ENCODE assay signal across 1 cellular context in the genomic region with DNA sequence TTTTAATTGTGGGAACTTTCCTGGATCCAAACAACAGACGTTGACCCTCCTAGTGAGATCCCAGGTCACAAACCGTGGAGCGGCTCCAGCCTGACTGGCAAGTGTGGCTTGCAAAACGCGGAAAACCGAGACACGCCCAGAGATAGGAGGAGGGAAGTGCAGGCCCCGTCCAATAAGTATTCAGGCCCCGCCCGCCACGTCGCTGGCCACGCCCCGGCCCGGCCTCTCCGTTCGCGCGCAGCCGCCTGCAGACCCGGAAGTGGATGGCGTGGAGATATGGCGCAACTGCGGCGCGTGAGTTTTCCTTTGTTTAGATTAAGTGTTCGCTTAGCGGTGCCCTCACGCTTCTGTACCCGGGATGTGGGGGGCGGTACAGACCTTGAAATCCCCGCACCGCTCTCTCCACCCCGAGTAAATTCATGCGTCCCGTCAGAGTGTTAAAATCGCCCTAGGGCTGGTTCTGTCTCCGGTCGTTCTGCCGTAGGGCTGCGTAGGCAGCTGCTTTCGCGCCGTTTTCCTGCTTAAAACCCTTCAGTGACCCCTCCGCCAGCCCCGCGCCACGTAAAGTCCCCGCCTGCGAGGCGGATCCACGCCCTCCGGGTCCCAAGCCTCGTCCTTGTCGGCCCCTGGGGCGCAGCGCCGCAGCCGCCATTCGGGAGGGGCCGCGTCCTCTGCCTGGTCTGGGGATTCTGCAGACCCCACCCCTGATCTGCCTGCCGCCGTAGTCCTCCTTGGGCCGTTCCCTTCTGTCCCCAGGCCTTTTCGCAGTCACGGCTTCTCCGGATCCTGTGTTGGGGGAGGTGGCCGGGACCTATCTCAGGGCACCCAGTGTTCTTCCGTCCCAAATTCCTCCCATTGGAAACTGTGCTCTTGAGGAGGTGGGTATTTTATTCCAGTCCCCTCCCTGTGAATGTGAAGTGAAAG.
TF ChIP-seq lines count a peak whose summit lies in the region.

A gene (plus strand): TSS at position 250 of the 924 bp plus-strand sequence. CDS start 27 bp downstream, at position 277.

TF ChIP-seq in GM12878, 131 proteins besides CTCF, POLR2A, EP300 and RAD21 (continued from another document and continues in another):
- TF ChIP-seq KLF5 (IDR thresholded peaks at IDR 0.05; ENCODE audit: partially characterized antibody): peak; percentile 40
- TF ChIP-seq POLR2AphosphoS2 (IDR thresholded peaks at IDR 0.05; ENCODE audit: low read depth, low read length): peak; percentile 81; the same call in 1 of the 2 replicates
- no peak for TF ChIP-seq IRF4 (IDR thresholded peaks at IDR 0.05; ENCODE audit: low read depth, low read length)
- TF ChIP-seq, protein P1, sequence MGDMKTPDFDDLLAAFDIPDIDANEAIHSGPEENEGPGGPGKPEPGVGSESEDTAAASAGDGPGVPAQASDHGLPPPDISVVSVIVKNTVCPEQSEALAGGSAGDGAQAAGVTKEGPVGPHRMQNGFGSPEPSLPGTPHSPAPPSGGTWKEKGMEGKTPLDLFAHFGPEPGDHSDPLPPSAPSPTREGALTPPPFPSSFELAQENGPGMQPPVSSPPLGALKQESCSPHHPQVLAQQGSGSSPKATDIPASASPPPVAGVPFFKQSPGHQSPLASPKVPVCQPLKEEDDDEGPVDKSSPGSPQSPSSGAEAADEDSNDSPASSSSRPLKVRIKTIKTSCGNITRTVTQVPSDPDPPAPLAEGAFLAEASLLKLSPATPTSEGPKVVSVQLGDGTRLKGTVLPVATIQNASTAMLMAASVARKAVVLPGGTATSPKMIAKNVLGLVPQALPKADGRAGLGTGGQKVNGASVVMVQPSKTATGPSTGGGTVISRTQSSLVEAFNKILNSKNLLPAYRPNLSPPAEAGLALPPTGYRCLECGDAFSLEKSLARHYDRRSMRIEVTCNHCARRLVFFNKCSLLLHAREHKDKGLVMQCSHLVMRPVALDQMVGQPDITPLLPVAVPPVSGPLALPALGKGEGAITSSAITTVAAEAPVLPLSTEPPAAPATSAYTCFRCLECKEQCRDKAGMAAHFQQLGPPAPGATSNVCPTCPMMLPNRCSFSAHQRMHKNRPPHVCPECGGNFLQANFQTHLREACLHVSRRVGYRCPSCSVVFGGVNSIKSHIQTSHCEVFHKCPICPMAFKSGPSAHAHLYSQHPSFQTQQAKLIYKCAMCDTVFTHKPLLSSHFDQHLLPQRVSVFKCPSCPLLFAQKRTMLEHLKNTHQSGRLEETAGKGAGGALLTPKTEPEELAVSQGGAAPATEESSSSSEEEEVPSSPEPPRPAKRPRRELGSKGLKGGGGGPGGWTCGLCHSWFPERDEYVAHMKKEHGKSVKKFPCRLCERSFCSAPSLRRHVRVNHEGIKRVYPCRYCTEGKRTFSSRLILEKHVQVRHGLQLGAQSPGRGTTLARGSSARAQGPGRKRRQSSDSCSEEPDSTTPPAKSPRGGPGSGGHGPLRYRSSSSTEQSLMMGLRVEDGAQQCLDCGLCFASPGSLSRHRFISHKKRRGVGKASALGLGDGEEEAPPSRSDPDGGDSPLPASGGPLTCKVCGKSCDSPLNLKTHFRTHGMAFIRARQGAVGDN (IDR thresholded peaks at IDR 0.05): peak; percentile 23; the same call in 1 of the 2 replicates
- no peak for TF ChIP-seq TCF12 (IDR thresholded peaks at IDR 0.05; ENCODE audit: low read depth, low read length)
- TF ChIP-seq, protein P2, sequence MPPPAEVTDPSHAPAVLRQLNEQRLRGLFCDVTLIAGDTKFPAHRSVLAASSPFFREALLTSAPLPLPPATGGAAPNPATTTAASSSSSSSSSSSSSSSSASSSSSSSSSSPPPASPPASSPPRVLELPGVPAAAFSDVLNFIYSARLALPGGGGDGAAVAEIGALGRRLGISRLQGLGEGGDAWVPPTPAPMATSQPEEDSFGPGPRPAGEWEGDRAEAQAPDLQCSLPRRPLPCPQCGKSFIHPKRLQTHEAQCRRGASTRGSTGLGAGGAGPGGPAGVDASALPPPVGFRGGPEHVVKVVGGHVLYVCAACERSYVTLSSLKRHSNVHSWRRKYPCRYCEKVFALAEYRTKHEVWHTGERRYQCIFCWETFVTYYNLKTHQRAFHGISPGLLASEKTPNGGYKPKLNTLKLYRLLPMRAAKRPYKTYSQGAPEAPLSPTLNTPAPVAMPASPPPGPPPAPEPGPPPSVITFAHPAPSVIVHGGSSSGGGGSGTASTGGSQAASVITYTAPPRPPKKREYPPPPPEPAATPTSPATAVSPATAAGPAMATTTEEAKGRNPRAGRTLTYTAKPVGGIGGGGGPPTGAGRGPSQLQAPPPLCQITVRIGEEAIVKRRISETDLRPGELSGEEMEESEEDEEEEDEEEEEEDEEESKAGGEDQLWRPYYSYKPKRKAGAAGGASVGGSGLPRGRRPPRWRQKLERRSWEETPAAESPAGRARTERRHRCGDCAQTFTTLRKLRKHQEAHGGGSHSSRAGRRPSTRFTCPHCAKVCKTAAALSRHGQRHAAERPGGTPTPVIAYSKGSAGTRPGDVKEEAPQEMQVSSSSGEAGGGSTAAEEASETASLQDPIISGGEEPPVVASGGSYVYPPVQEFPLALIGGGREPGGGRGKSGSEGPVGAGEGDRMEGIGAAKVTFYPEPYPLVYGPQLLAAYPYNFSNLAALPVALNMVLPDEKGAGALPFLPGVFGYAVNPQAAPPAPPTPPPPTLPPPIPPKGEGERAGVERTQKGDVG (CRISPR knock-in tag; IDR thresholded peaks at IDR 0.05): no peak
- TF ChIP-seq, protein P3, sequence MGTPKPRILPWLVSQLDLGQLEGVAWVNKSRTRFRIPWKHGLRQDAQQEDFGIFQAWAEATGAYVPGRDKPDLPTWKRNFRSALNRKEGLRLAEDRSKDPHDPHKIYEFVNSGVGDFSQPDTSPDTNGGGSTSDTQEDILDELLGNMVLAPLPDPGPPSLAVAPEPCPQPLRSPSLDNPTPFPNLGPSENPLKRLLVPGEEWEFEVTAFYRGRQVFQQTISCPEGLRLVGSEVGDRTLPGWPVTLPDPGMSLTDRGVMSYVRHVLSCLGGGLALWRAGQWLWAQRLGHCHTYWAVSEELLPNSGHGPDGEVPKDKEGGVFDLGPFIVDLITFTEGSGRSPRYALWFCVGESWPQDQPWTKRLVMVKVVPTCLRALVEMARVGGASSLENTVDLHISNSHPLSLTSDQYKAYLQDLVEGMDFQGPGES (IDR thresholded peaks at IDR 0.05): 0 out of 2 replicates have a peak, but pooled peaks have one; percentile 6
- no peak for TF ChIP-seq JUND (IDR thresholded peaks at IDR 0.05; ENCODE audit: low read depth, low read length)
- no peak for TF ChIP-seq ASH2L (IDR thresholded peaks at IDR 0.05; ENCODE audit: borderline replicate concordance, low read depth)
- TF ChIP-seq, protein P4, sequence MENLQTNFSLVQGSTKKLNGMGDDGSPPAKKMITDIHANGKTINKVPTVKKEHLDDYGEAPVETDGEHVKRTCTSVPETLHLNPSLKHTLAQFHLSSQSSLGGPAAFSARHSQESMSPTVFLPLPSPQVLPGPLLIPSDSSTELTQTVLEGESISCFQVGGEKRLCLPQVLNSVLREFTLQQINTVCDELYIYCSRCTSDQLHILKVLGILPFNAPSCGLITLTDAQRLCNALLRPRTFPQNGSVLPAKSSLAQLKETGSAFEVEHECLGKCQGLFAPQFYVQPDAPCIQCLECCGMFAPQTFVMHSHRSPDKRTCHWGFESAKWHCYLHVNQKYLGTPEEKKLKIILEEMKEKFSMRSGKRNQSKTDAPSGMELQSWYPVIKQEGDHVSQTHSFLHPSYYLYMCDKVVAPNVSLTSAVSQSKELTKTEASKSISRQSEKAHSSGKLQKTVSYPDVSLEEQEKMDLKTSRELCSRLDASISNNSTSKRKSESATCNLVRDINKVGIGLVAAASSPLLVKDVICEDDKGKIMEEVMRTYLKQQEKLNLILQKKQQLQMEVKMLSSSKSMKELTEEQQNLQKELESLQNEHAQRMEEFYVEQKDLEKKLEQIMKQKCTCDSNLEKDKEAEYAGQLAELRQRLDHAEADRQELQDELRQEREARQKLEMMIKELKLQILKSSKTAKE (IDR thresholded peaks at IDR 0.05; ENCODE audit: low read depth, poor library complexity, severe bottlenecking): no peak
- TF ChIP-seq, protein P5, sequence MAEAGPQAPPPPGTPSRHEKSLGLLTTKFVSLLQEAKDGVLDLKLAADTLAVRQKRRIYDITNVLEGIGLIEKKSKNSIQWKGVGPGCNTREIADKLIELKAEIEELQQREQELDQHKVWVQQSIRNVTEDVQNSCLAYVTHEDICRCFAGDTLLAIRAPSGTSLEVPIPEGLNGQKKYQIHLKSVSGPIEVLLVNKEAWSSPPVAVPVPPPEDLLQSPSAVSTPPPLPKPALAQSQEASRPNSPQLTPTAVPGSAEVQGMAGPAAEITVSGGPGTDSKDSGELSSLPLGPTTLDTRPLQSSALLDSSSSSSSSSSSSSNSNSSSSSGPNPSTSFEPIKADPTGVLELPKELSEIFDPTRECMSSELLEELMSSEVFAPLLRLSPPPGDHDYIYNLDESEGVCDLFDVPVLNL (IDR thresholded peaks at IDR 0.05; ENCODE audit: low read depth, low read length): peak; percentile 71; the same call in 1 of the 2 replicates
- no peak for TF ChIP-seq STAT1 (conservative IDR thresholded peaks at IDR 0.05)
- no peak for TF ChIP-seq BMI1 (IDR thresholded peaks at IDR 0.05; ENCODE audit: borderline replicate concordance)
- TF ChIP-seq ZNF217 (IDR thresholded peaks at IDR 0.05): no peak
- TF ChIP-seq SREBF2 (IDR thresholded peaks at IDR 0.05; ENCODE audit: low read length): no peak
- no peak for TF ChIP-seq FOS (IDR thresholded peaks at IDR 0.05; ENCODE audit: borderline replicate concordance, extremely low read depth, insufficient read length)
- no peak for TF ChIP-seq FOXM1 (IDR thresholded peaks at IDR 0.05; ENCODE audit: low read depth, low read length)
- TF ChIP-seq, protein P6, sequence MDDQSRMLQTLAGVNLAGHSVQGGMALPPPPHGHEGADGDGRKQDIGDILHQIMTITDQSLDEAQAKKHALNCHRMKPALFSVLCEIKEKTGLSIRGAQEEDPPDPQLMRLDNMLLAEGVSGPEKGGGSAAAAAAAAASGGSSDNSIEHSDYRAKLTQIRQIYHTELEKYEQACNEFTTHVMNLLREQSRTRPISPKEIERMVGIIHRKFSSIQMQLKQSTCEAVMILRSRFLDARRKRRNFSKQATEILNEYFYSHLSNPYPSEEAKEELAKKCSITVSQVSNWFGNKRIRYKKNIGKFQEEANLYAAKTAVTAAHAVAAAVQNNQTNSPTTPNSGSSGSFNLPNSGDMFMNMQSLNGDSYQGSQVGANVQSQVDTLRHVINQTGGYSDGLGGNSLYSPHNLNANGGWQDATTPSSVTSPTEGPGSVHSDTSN (IDR thresholded peaks at IDR 0.05; ENCODE audit: insufficient replicate concordance, low read depth, low read length): no peak
- peak; percentile 67 for TF ChIP-seq CREM (IDR thresholded peaks at IDR 0.05; ENCODE audit: low read depth)
- TF ChIP-seq, protein P7, sequence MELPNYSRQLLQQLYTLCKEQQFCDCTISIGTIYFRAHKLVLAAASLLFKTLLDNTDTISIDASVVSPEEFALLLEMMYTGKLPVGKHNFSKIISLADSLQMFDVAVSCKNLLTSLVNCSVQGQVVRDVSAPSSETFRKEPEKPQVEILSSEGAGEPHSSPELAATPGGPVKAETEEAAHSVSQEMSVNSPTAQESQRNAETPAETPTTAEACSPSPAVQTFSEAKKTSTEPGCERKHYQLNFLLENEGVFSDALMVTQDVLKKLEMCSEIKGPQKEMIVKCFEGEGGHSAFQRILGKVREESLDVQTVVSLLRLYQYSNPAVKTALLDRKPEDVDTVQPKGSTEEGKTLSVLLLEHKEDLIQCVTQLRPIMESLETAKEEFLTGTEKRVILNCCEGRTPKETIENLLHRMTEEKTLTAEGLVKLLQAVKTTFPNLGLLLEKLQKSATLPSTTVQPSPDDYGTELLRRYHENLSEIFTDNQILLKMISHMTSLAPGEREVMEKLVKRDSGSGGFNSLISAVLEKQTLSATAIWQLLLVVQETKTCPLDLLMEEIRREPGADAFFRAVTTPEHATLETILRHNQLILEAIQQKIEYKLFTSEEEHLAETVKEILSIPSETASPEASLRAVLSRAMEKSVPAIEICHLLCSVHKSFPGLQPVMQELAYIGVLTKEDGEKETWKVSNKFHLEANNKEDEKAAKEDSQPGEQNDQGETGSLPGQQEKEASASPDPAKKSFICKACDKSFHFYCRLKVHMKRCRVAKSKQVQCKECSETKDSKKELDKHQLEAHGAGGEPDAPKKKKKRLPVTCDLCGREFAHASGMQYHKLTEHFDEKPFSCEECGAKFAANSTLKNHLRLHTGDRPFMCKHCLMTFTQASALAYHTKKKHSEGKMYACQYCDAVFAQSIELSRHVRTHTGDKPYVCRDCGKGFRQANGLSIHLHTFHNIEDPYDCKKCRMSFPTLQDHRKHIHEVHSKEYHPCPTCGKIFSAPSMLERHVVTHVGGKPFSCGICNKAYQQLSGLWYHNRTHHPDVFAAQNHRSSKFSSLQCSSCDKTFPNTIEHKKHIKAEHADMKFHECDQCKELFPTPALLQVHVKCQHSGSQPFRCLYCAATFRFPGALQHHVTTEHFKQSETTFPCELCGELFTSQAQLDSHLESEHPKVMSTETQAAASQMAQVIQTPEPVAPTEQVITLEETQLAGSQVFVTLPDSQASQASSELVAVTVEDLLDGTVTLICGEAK (IDR thresholded peaks at IDR 0.05; ENCODE audit: borderline replicate concordance): no peak; the same call in 1 of the 2 replicates
- no peak; the same call in 1 of the 2 replicates for TF ChIP-seq BACH1 (IDR thresholded peaks at IDR 0.05; ENCODE audit: borderline replicate concordance)
- TF ChIP-seq ZBED1 (IDR thresholded peaks at IDR 0.05; ENCODE audit: borderline replicate concordance): no peak
- 0 out of 2 replicates have a peak, but pooled peaks have one; percentile 43 for TF ChIP-seq RFX5 (IDR thresholded peaks at IDR 0.05; ENCODE audit: low read depth, low read length)
- TF ChIP-seq, protein P8, sequence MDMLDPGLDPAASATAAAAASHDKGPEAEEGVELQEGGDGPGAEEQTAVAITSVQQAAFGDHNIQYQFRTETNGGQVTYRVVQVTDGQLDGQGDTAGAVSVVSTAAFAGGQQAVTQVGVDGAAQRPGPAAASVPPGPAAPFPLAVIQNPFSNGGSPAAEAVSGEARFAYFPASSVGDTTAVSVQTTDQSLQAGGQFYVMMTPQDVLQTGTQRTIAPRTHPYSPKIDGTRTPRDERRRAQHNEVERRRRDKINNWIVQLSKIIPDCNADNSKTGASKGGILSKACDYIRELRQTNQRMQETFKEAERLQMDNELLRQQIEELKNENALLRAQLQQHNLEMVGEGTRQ (IDR thresholded peaks at IDR 0.05; ENCODE audit: borderline replicate concordance, low read depth, low read length): no peak
- peak; percentile 90 for TF ChIP-seq PML (IDR thresholded peaks at IDR 0.05; ENCODE audit: low read length)
- TF ChIP-seq POU2F2 (IDR thresholded peaks at IDR 0.05; ENCODE audit: borderline replicate concordance, low read depth, low read length): peak; percentile 51; the same call in 2 of the 3 replicates
- TF ChIP-seq NR2C2 (IDR thresholded peaks at IDR 0.05; ENCODE audit: borderline replicate concordance, control insufficient read depth, insufficient read length, low read depth): no peak
- TF ChIP-seq, protein P9, sequence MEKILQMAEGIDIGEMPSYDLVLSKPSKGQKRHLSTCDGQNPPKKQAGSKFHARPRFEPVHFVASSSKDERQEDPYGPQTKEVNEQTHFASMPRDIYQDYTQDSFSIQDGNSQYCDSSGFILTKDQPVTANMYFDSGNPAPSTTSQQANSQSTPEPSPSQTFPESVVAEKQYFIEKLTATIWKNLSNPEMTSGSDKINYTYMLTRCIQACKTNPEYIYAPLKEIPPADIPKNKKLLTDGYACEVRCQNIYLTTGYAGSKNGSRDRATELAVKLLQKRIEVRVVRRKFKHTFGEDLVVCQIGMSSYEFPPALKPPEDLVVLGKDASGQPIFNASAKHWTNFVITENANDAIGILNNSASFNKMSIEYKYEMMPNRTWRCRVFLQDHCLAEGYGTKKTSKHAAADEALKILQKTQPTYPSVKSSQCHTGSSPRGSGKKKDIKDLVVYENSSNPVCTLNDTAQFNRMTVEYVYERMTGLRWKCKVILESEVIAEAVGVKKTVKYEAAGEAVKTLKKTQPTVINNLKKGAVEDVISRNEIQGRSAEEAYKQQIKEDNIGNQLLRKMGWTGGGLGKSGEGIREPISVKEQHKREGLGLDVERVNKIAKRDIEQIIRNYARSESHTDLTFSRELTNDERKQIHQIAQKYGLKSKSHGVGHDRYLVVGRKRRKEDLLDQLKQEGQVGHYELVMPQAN (conservative IDR thresholded peaks at IDR 0.05): peak; percentile 92
- TF ChIP-seq YY1 (IDR thresholded peaks at IDR 0.05; ENCODE audit: low read depth, low read length): peak; percentile 87
